In the genomic region with DNA sequence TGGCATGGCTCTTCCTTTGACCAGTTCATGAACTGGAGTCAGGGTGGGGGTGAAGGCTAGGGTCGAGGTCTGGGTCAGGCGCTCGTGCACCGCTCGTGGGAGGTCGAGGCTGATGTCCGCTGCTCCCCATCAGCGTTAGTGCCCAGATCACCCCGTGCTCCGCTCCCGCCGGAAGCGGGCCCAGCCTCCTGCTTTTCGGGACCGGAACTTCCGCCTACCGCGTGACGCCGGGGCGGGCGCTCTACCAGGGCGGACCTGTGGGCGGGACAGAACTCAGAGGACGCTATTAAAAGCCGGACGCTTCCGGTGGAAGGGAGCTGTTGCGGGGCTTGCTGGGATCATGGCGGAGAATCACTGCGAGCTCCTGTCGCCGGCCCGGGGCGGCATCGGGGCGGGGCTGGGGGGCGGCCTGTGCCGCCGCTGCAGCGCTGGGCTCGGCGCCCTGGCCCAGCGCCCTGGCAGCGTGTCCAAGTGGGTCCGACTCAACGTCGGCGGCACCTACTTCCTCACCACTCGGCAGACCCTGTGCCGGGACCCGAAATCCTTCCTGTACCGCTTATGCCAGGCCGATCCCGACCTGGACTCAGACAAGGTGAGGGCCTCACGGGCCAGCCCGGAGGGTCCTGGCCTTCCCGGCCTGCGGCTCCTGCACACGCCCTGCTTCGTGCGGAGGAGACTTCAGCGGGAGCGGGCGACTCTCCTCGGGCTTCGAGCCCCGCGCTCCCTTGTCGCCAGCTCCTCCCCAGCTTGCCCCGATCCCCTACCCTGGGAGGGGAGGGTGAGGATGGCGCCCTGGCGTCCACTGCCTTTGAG, we compare ENCODE assay signal across 1 cellular context.
A peak's percentile ranks its signal among the peaks of the same experiment; 100 is the strongest.
TF ChIP-seq lines count a peak whose summit lies in the region.

A gene with protein sequence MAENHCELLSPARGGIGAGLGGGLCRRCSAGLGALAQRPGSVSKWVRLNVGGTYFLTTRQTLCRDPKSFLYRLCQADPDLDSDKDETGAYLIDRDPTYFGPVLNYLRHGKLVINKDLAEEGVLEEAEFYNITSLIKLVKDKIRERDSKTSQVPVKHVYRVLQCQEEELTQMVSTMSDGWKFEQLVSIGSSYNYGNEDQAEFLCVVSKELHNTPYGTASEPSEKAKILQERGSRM (plus strand): TSS at position 315 of the 813 bp plus-strand sequence. CDS start 26 bp downstream, at position 341.

TF ChIP-seq in liver, 16 proteins besides CTCF, POLR2A, EP300 and RAD21 (continued from another document):
- TF ChIP-seq, protein P1, sequence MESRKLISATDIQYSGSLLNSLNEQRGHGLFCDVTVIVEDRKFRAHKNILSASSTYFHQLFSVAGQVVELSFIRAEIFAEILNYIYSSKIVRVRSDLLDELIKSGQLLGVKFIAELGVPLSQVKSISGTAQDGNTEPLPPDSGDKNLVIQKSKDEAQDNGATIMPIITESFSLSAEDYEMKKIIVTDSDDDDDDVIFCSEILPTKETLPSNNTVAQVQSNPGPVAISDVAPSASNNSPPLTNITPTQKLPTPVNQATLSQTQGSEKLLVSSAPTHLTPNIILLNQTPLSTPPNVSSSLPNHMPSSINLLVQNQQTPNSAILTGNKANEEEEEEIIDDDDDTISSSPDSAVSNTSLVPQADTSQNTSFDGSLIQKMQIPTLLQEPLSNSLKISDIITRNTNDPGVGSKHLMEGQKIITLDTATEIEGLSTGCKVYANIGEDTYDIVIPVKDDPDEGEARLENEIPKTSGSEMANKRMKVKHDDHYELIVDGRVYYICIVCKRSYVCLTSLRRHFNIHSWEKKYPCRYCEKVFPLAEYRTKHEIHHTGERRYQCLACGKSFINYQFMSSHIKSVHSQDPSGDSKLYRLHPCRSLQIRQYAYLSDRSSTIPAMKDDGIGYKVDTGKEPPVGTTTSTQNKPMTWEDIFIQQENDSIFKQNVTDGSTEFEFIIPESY (IDR thresholded peaks at IDR 0.05): no peak
- TF ChIP-seq EGR1 (IDR thresholded peaks at IDR 0.05; ENCODE audit: low read depth in 2 of 2) (peak; percentile 54 to 56), RXRA (IDR thresholded peaks at IDR 0.05) (peak; percentile 33 to 46), TAF1 (conservative IDR thresholded peaks at IDR 0.05) (peak; percentile 68), YY1 (IDR thresholded peaks at IDR 0.05) (peak; percentile 95), GABPA (IDR thresholded peaks at IDR 0.05 in 1 of 2, conservative IDR thresholded peaks at IDR 0.05 in 1 of 2) (peak; percentile 97 to 98), SP1 (IDR thresholded peaks at IDR 0.05) (peak; percentile 87), FOXA1 (IDR thresholded peaks at IDR 0.05) (peak; percentile 11), NR2F2 (IDR thresholded peaks at IDR 0.05) (peak; percentile 61)
- TF ChIP-seq, protein P2, sequence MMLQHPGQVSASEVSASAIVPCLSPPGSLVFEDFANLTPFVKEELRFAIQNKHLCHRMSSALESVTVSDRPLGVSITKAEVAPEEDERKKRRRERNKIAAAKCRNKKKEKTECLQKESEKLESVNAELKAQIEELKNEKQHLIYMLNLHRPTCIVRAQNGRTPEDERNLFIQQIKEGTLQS (IDR thresholded peaks at IDR 0.05): no peak
